8 cellular contexts compared by ENCODE assay signal in genomic region chr21:43740497-43741156, GRCh38. TPM values are rescaled to one million over a fixed set of nuclear protein-coding genes. Genes with fewer than 3 reads are reported as not detected.
DNase-seq lines count a peak whose midpoint lies in the region; ATAC-seq and TF ChIP-seq lines count a peak whose summit lies in the region.

No MANE protein-coding gene starts in this region.

- no peaks in the 10 kb centered on the region for H3K27me3 ChIP-seq in BLaER1
- H3K27me3 ChIP-seq in CD8-positive, alpha-beta memory T cell (ENCODE audit: insufficient read depth, low read length, poor library complexity, severe bottlenecking) = no peaks in the 10 kb centered on the region

- H3K27ac ChIP-seq in BLaER1 = no peak overlapping the region
- H3K27ac ChIP-seq in CD8-positive, alpha-beta memory T cell (ENCODE audit: low read depth, low read length) = no peak overlapping the region

- peaks cover 3 to 38% (median 6%) of the 10 kb centered on the region in 3 donors for H3K36me3 Mint-ChIP-seq in CD8-positive, alpha-beta memory T cell

- POLR2A ChIA-PET in CD8-positive, alpha-beta memory T cell (lab: Charles Lee) = no interaction called here

- H3K4me3 Mint-ChIP-seq in CD8-positive, alpha-beta memory T cell = no peak overlapping the region

- in situ Hi-C loops in KBM-7 (cut with MboI; ENCODE audit: low pct_unique_long_range_greater_than_20kb, low sequenced_read_pairs) = loop anchor here (25.0 kb wide), 1 partner anchor 722 kb away; the partner anchor contains the start of gene LRRC3

- H3K27me3 Mint-ChIP-seq in CD8-positive, alpha-beta memory T cell = no peaks in the 10 kb centered on the region

- H3K27ac Mint-ChIP-seq in CD8-positive, alpha-beta memory T cell = peak overlapping the region in 4 of 8 donors; percentile 48 to 80 (median 77)

- intact Hi-C loops in mucosa of descending colon (cut with DNase I, micrococcal nuclease) = no loop called here

- peaks cover 45% of the 10 kb centered on the region for H3K36me3 ChIP-seq in BLaER1
- H3K36me3 ChIP-seq in mucosa of descending colon (ENCODE audit: low read depth) = no peaks in the 10 kb centered on the region
- peaks cover 4% of the 10 kb centered on the region for H3K36me3 ChIP-seq in CD8-positive, alpha-beta memory T cell (ENCODE audit: insufficient read depth, low read length)

- H3K4me3 ChIP-seq in BLaER1 (no peak overlapping the region), choroid plexus epithelial cell (ENCODE audit: low read depth, low read length) (no peak overlapping the region), mucosa of descending colon (no peak overlapping the region)
- no peak overlapping the region for H3K4me3 ChIP-seq in CD8-positive, alpha-beta memory T cell (ENCODE audit: low read length)

- no peaks in the 10 kb centered on the region for H3K9me3 Mint-ChIP-seq in CD8-positive, alpha-beta memory T cell

- H3K9me3 ChIP-seq in BLaER1 = no peaks in the 10 kb centered on the region; the same call in 1 of the 2 replicates
- H3K9me3 ChIP-seq in mucosa of descending colon = no peaks in the 10 kb centered on the region
- no peaks in the 10 kb centered on the region for H3K9me3 ChIP-seq in CD8-positive, alpha-beta memory T cell (ENCODE audit: low read length)

- H3K4me1 ChIP-seq in BLaER1 (peaks cover 36% of the 10 kb centered on the region), mucosa of descending colon (ENCODE audit: low read depth) (no peaks in the 10 kb centered on the region)
- no peaks in the 10 kb centered on the region for H3K4me1 ChIP-seq in CD8-positive, alpha-beta memory T cell (ENCODE audit: insufficient read depth, low read length)

- peaks cover 2 to 10% (median 9%) of the 10 kb centered on the region in 3 donors for H3K4me1 Mint-ChIP-seq in CD8-positive, alpha-beta memory T cell

- DNase-seq in NCI-H1105 (lab: John Stamatoyannopoulos, UW) (peak; percentile 72), choroid plexus epithelial cell (ENCODE audit: low read depth) (peak; percentile 45), mucosa of descending colon (peak in 2 of 3 donors; percentile 35 to 63), DMS153 treated with DMSO at 0.1 percent for 48 hours (lab: John Stamatoyannopoulos, UW; ENCODE audit: unreplicated experiment) (no peak), KBM-7 (no peak)
- no peak for DNase-seq in CD8-positive, alpha-beta memory T cell

- CTCF ChIA-PET in CD8-positive, alpha-beta memory T cell (lab: Charles Lee) = interaction anchor here (1.2 kb wide), 1 partner anchor 12 kb away, joined by 3 read pairs; no protein-coding TSS in a partner anchor

- H3K9ac ChIP-seq in BLaER1 = no peak overlapping the region

- peaks cover 37% of the 10 kb centered on the region for H4K20me1 ChIP-seq in BLaER1

- peak overlapping the region; percentile 71 for H3K4me2 ChIP-seq in BLaER1

- TF ChIP-seq CTCF in choroid plexus epithelial cell (conservative IDR thresholded peaks at IDR 0.05; ENCODE audit: low read depth, low read length) (no peak), mucosa of descending colon (IDR thresholded peaks at IDR 0.05) (no peak)

- ATAC-seq in mucosa of descending colon = peak; percentile 68
- no peak for ATAC-seq in HG03521 (IDR thresholded peaks at IDR 0.05; ENCODE audit: unreplicated experiment)

RNA-seq across cellular contexts. Expression of gene PDXK, which starts 21.7 kb away (rescaled TPM):
- total RNA-seq in mucosa of descending colon = 100 to 1,000 TPM; 113 to 179 (median 161) TPM
- 10 to 100 TPM; 96.3 to 96.7 TPM for total RNA-seq in CD8-positive, alpha-beta memory T cell
- 38.3 TPM for polyA plus RNA-seq in CD8-positive, alpha-beta memory T cell

RNA-seq across cellular contexts. Expression of gene CSTB, which starts 35.5 kb away (rescaled TPM):
- total RNA-seq in mucosa of descending colon = 10 to 100 TPM; 36.2 to 64.5 (median 56.8) TPM
- 10 to 100 TPM; 48.0 to 48.4 TPM for total RNA-seq in CD8-positive, alpha-beta memory T cell
- polyA plus RNA-seq in CD8-positive, alpha-beta memory T cell = 79.1 TPM

RNA-seq across cellular contexts. Expression of gene RRP1, which starts 48.8 kb away (rescaled TPM):
- total RNA-seq in mucosa of descending colon = 10 to 100 TPM; 15.9 to 16.3 (median 16.3) TPM
- 10 to 100 TPM; 87.4 to 93.4 TPM for total RNA-seq in CD8-positive, alpha-beta memory T cell
- polyA plus RNA-seq in CD8-positive, alpha-beta memory T cell = 21.8 TPM

Comparison
In these comparisons a context has a peak if more than half of its experiments do, and no peak if none do; other contexts are left out.
1. DNase-seq: peak in NCI-H1105 (single experiment), choroid plexus epithelial cell (single experiment) and mucosa of descending colon (2 of 3); none in DMS153 treated with DMSO at 0.1 percent for 48 hours (single experiment), KBM-7 (single experiment) and CD8-positive, alpha-beta memory T cell (0 of 5).
2. RNA of gene RRP1, which starts 48.8 kb away (total RNA-seq): 87.4 to 93.4 TPM in CD8-positive, alpha-beta memory T cell; 15.9 to 16.3 TPM in mucosa of descending colon; every median in the first group is over 4 times any median in the second.